In the genomic region with DNA sequence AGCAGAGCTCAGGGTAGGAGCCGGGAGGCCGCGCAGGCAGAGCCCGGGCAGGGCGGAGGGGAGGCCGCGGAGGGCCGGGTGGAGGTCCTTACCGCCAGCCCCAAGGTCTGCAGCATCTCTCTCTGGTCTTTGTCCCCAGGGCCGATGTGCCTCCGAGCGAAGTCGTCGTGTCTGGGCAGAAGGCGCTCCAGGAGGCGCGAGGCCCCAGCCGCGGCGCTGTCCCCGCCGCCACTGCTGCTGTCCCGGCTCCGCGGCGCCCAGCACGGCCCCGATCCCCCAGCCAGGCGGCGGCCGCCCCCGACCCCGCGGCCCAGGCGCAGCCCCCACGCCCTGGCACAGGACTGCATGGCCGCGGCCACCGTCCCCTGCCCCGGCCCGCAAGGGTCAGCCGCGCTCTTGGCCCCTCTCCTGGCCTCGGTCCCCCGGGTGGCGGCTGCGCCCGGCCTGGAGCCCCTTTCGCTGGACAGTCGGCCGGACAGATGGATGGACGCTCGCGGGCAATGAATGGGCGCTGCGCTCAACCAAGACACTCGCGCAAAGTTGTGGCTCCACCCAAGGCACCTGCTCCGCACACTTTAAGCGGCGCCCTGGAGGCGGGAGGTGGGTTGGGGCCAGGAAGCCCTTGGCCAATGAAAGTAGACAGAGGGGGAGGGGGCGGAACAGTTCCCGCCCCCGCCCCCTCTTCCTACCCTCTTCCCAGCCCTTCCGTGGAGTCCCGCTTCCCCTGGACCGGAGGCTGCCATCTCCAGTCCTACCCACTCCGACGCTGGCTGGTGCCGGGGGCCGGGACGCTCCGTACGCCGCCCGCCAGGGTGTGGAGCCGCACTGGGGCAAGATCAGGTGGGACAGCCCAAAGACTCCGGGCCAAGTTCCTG, we compare ENCODE assay signal across 8 cellular contexts. TPM values are rescaled to one million over a fixed set of nuclear protein-coding genes. Genes with fewer than 3 reads are reported as not detected.
DNase-seq lines count a peak whose midpoint lies in the region; ATAC-seq and TF ChIP-seq lines count a peak whose summit lies in the region.

GLDC (minus strand) TSS at position 577 of the 875 bp plus-strand sequence; CDS start at position 347, 230 bp downstream.

- H3K9me3 ChIP-seq in neuron (ENCODE audit: low read length), result no peaks in the 10 kb centered on the region
- H3K9me3 ChIP-seq in transverse colon, result no peaks in the 10 kb centered on the region

- TF ChIP-seq EP300 in transverse colon (IDR thresholded peaks at IDR 0.05; ENCODE audit: low read depth), result no peak

- H3K4me1 ChIP-seq in foreskin keratinocyte (peaks cover 11% of the 10 kb centered on the region), neuron (ENCODE audit: insufficient read depth, low read length) (peaks cover 30% of the 10 kb centered on the region), transverse colon (peaks cover 0 to 17% (median 15%) of the 10 kb centered on the region in 4 donors)

- H3K36me3 ChIP-seq in neuron (ENCODE audit: insufficient read depth, low read length) (peaks cover 16% of the 10 kb centered on the region), transverse colon (no peaks in the 10 kb centered on the region)

- H2AFZ ChIP-seq in neuron (ENCODE audit: low read depth, low read length), result peak within 1 kb of the TSS; percentile 88

- intact Hi-C loops in transverse colon (cut with DNase I; ENCODE audit: low total_unique reads), result no loop called here

- H3K27me3 ChIP-seq in foreskin keratinocyte (peaks cover 61% of the 10 kb centered on the region), neuron (ENCODE audit: insufficient read depth, low read length) (no peaks in the 10 kb centered on the region), transverse colon (peaks cover 76% of the 10 kb centered on the region)

- H3K4me3 ChIP-seq in neuron (ENCODE audit: low read length) (peak within 1 kb of the TSS; percentile 81), transverse colon (peak within 1 kb of the TSS in 3 of 4 donors; percentile 34 to 48 (median 37))

- no peak within 1 kb of the TSS for H3K27ac ChIP-seq in foreskin keratinocyte
- H3K27ac ChIP-seq in transverse colon, result no peak within 1 kb of the TSS

- ATAC-seq in HG02943 (IDR thresholded peaks at IDR 0.05; ENCODE audit: low read depth, unreplicated experiment), result peak; percentile 92
- ATAC-seq in foreskin keratinocyte, result peak; percentile 72

- in situ Hi-C loops in transverse colon (cut with MboI; ENCODE audit: low pct_ligation_motif_present in 1 of 4, low pct_unique_long_range_greater_than_20kb in 1 of 4, low sequenced_read_pairs in 3 of 4), result no loop called here

- 1% methylated on average over 50 of the region's 79 CpGs; no CpG with 5 or more reads in 1 of the 2 donors for WGBS in transverse colon (ENCODE audit: low coverage in 1 of 2), 2 donors

- no peak for TF ChIP-seq POLR2A in transverse colon (IDR thresholded peaks at IDR 0.05)

- TF ChIP-seq CTCF in foreskin keratinocyte (conservative IDR thresholded peaks at IDR 0.05) (no peak), transverse colon (IDR thresholded peaks at IDR 0.05) (no peak)

- DNase-seq in activated gamma-delta T cell treated with Interleukin-2 at 50 U/mL for 16 hours (peak; percentile 27), activated gamma-delta T cell (lab: John Stamatoyannopoulos, UW) (no peak), NCI-H446 treated with DMSO at 0.1 percent for 48 hours (lab: John Stamatoyannopoulos, UW) (peak; percentile 93), foreskin keratinocyte (no peak), transverse colon (peak; percentile 62)
- DNase-seq in activated T-cell treated with anti-CD3 and anti-CD28 coated beads, Interleukin-2, amount 50 U/mL, for 1 hour, result peak; percentile 54

RNA-seq across cellular contexts. Expression of gene GLDC, which starts in this region (rescaled TPM):
- 0.99 and 1.3 TPM in 2 replicates for total RNA-seq in foreskin keratinocyte
- polyA plus RNA-seq in foreskin keratinocyte, result 0.90 and 0.95 TPM in 2 replicates
- total RNA-seq in transverse colon, result 10 to 100 TPM in 1 of 4 donors, 1 to 10 TPM in 1, under 1 TPM in 1, not detected in 1; 0.41 to 70.7 (median 2.4) TPM

Comparison
In these comparisons a context has a peak if more than half of its experiments do, and no peak if none do; other contexts are left out.
1. DNase-seq: peak in activated gamma-delta T cell treated with Interleukin-2 at 50 U/mL for 16 hours (single experiment), NCI-H446 treated with DMSO at 0.1 percent for 48 hours (single experiment), activated T-cell treated with anti-CD3 and anti-CD28 coated beads, Interleukin-2, amount 50 U/mL, for 1 hour (single experiment) and transverse colon (single experiment); none in activated gamma-delta T cell (single experiment) and foreskin keratinocyte (0 of 2).